ENCODE assay signal across 22 cellular contexts in genomic region chr11:47914743-47915142, GRCh38.
DNase-seq lines count a peak whose midpoint lies in the region; ATAC-seq and TF ChIP-seq lines count a peak whose summit lies in the region.
"Had no signal": no experiment of that assay in that cellular context is flagged by ENCODE, and none has a peak within 500 bp of the region (broad histone marks: within the 10 kb centered on the region; RNA-seq: fewer than 3 reads in every experiment).

No MANE protein-coding gene starts in this region.

- peak overlapping the region in 3 of 11 experiments; percentile 51 to 63 (median 59); a peak in 4 of 22 replicates for H3K9ac ChIP-seq in BLaER1 treated with 17β-estradiol and CSF1 and Interleukin-3, amounts not matched to agents 10 nM and 100 nM

- no peaks in the 10 kb centered on the region for H3K27me3 Mint-ChIP-seq in naive B cell
- no peaks in the 10 kb centered on the region for H3K27me3 Mint-ChIP-seq in activated T-cell treated with anti-CD3 and anti-CD28 coated beads, Interleukin-2, amount 50 U/mL, for 4 hours (ENCODE audit: low read depth)
- H3K27me3 Mint-ChIP-seq: activated CD4-positive, alpha-beta memory T cell treated with anti-CD3 and anti-CD28 coated beads for 36 hours; dendritic cell treated with granulocyte-macrophage colony-stimulating factor and Interleukin-4, amounts not matched to agents 40 ng/mL and 50 ng/mL, for 4 days had no signal

- no peaks in the 10 kb centered on the region for H4K20me1 ChIP-seq in BLaER1 treated with 17β-estradiol and CSF1 and Interleukin-3, amounts not matched to agents 10 nM and 100 nM
- no peaks in the 10 kb centered on the region for H4K20me1 ChIP-seq in osteoblast (ENCODE audit: insufficient read depth, low read length)

- H3K4me2 ChIP-seq in BLaER1 treated with 17β-estradiol and CSF1 and Interleukin-3, amounts not matched to agents 10 nM and 100 nM, result peak overlapping the region; percentile 32 to 93 (median 83); a peak in 21 of 22 replicates
- no peak overlapping the region for H3K4me2 ChIP-seq in osteoblast (ENCODE audit: insufficient read depth, low read length)

- DNase-seq in NCI-H1436 treated with DMSO at 0.1 percent for 48 hours (lab: John Stamatoyannopoulos, UW) (peak; percentile 31), amniotic epithelial cell (ENCODE audit: low read depth) (peak; percentile 57), naive B cell (no peak), activated gamma-delta T cell treated with Interleukin-2 at 50 U/mL for 16 hours (no peak), osteoblast (ENCODE audit: insufficient read length, low spot score, missing footprints) (no peak)
- no peak for DNase-seq in activated T-cell treated with anti-CD3 and anti-CD28 coated beads, Interleukin-2, amount 50 U/mL, for 4 hours
- DNase-seq: activated naive CD4-positive, alpha-beta T cell; amniotic stem cell; DND-41; NCI-H1105; NCI-H774; SHP77 treated with DMSO at 0.1 percent for 48 hours; WERI-Rb-1 had no signal

- H3K36me3 Mint-ChIP-seq in naive B cell, result no peaks in the 10 kb centered on the region
- no peaks in the 10 kb centered on the region for H3K36me3 Mint-ChIP-seq in activated T-cell treated with anti-CD3 and anti-CD28 coated beads, Interleukin-2, amount 50 U/mL, for 4 hours (ENCODE audit: insufficient read depth)
- H3K36me3 Mint-ChIP-seq: activated CD4-positive, alpha-beta memory T cell treated with anti-CD3 and anti-CD28 coated beads for 36 hours; naive thymus-derived CD4-positive, alpha-beta T cell had no signal

- H3K4me1 ChIP-seq in BLaER1 treated with 17β-estradiol and CSF1 and Interleukin-3, amounts not matched to agents 10 nM and 100 nM, result peaks cover 64 to 94% (median 72%) of the 10 kb centered on the region in 10 experiments
- H3K4me1 ChIP-seq in osteoblast (ENCODE audit: insufficient read depth, low read length), result peaks cover 17% of the 10 kb centered on the region

- peak overlapping the region in 6 of 11 experiments; percentile 73 to 85 (median 79); a peak in 12 of 22 replicates for H3K27ac ChIP-seq in BLaER1 treated with 17β-estradiol and CSF1 and Interleukin-3, amounts not matched to agents 10 nM and 100 nM
- H3K27ac ChIP-seq in osteoblast (ENCODE audit: low read depth, low read length), result no peak overlapping the region
- H3K27ac ChIP-seq: WERI-Rb-1 had no signal

- peak overlapping the region in 4 of 6 donors; percentile 33 to 81 (median 43) for H3K27ac Mint-ChIP-seq in naive B cell
- H3K27ac Mint-ChIP-seq: activated CD4-positive, alpha-beta memory T cell treated with anti-CD3 and anti-CD28 coated beads for 36 hours; dendritic cell treated with granulocyte-macrophage colony-stimulating factor and Interleukin-4, amounts not matched to agents 40 ng/mL and 50 ng/mL, for 4 days; T-helper 1 cell treated with Interleukin-12 subunit alpha and Interleukin-12 subunit beta and Interleukin-4 antibody, amounts not matched to agents 30 μg/mL and 1 μg/mL, for 36 hours had no signal

- H3K27me3 ChIP-seq in BLaER1 treated with 17β-estradiol and CSF1 and Interleukin-3, amounts not matched to agents 10 nM and 100 nM, result no peaks in the 10 kb centered on the region
- no peaks in the 10 kb centered on the region for H3K27me3 ChIP-seq in osteoblast (ENCODE audit: insufficient read depth, low read length)
- H3K27me3 ChIP-seq: cardiac muscle cell had no signal

- H3K9me3 Mint-ChIP-seq in naive B cell, result no peaks in the 10 kb centered on the region
- no peaks in the 10 kb centered on the region for H3K9me3 Mint-ChIP-seq in activated T-cell treated with anti-CD3 and anti-CD28 coated beads, Interleukin-2, amount 50 U/mL, for 4 hours
- H3K9me3 Mint-ChIP-seq: activated CD4-positive, alpha-beta memory T cell treated with anti-CD3 and anti-CD28 coated beads for 36 hours; dendritic cell treated with granulocyte-macrophage colony-stimulating factor and Interleukin-4, amounts not matched to agents 40 ng/mL and 50 ng/mL, for 4 days; naive thymus-derived CD4-positive, alpha-beta T cell; stimulated activated effector memory CD8-positive, alpha-beta T cell treated with anti-CD3 and anti-CD28 coated beads, Interleukin-12 subunit alpha, Interleukin-12 subunit beta, amount 100 ng/mL, for 72 hours; T-helper 1 cell treated with Interleukin-12 subunit alpha and Interleukin-12 subunit beta and Interleukin-4 antibody, amounts not matched to agents 30 μg/mL and 1 μg/mL, for 36 hours had no signal

- no peaks in the 10 kb centered on the region for H3K79me2 ChIP-seq in osteoblast (ENCODE audit: insufficient read depth, low read length)

- H3K4me3 Mint-ChIP-seq in naive B cell, result no peak overlapping the region
- no peak overlapping the region for H3K4me3 Mint-ChIP-seq in activated T-cell treated with anti-CD3 and anti-CD28 coated beads, Interleukin-2, amount 50 U/mL, for 4 hours
- H3K4me3 Mint-ChIP-seq: activated CD4-positive, alpha-beta memory T cell treated with anti-CD3 and anti-CD28 coated beads for 36 hours; dendritic cell treated with granulocyte-macrophage colony-stimulating factor and Interleukin-4, amounts not matched to agents 40 ng/mL and 50 ng/mL, for 4 days; stimulated activated effector memory CD8-positive, alpha-beta T cell treated with anti-CD3 and anti-CD28 coated beads, Interleukin-12 subunit alpha, Interleukin-12 subunit beta, amount 100 ng/mL, for 72 hours had no signal

- no peaks in the 10 kb centered on the region for H3K36me3 ChIP-seq in BLaER1 treated with 17β-estradiol and CSF1 and Interleukin-3, amounts not matched to agents 10 nM and 100 nM
- H3K36me3 ChIP-seq in osteoblast (ENCODE audit: insufficient read depth, low read length), result no peaks in the 10 kb centered on the region
- H3K36me3 ChIP-seq: cardiac muscle cell, WERI-Rb-1 had no signal

- H3K4me1 Mint-ChIP-seq in naive B cell, result peaks cover 55 to 74% (median 73%) of the 10 kb centered on the region in 3 donors
- H3K4me1 Mint-ChIP-seq in activated T-cell treated with anti-CD3 and anti-CD28 coated beads, Interleukin-2, amount 50 U/mL, for 4 hours (ENCODE audit: low read depth), result peaks cover 53% of the 10 kb centered on the region

- no peak for TF ChIP-seq CTCF in osteoblast (IDR thresholded peaks at IDR 0.05; ENCODE audit: extremely low read depth, low read depth, low read length)

- H3K4me3 ChIP-seq in BLaER1 treated with 17β-estradiol and CSF1 and Interleukin-3, amounts not matched to agents 10 nM and 100 nM, result no peak overlapping the region
- H3K4me3 ChIP-seq in osteoblast (ENCODE audit: insufficient read depth, low read length), result no peak overlapping the region
- H3K4me3 ChIP-seq: cardiac muscle cell had no signal

- no peak overlapping the region for H2AFZ ChIP-seq in osteoblast (ENCODE audit: low read length)

- ATAC-seq in naive B cell (ENCODE audit: low read depth in 2 of 2) (no peak), HG02973 (IDR thresholded peaks at IDR 0.05; ENCODE audit: unreplicated experiment) (no peak)
- ATAC-seq in activated T-cell treated with anti-CD3 and anti-CD28 coated beads, Interleukin-2, amount 50 U/mL, for 4 hours, result no peak
- ATAC-seq: naive thymus-derived CD4-positive, alpha-beta T cell; sciatic nerve had no signal

- peaks cover 0 to under 1% (median 0%) of the 10 kb centered on the region in 11 experiments; a peak in 1 of 22 replicates for H3K9me3 ChIP-seq in BLaER1 treated with 17β-estradiol and CSF1 and Interleukin-3, amounts not matched to agents 10 nM and 100 nM (replicated peaks in 1 of 11)
- H3K9me3 ChIP-seq in osteoblast (ENCODE audit: low read depth, low read length), result no peaks in the 10 kb centered on the region

Comparison
In these comparisons a context has a peak if more than half of its experiments do, and no peak if none do; other contexts are left out.
1. DNase-seq: peak in NCI-H1436 treated with DMSO at 0.1 percent for 48 hours (single experiment) and amniotic epithelial cell (single experiment); none in naive B cell (single experiment), activated gamma-delta T cell treated with Interleukin-2 at 50 U/mL for 16 hours (single experiment), osteoblast (single experiment) and activated T-cell treated with anti-CD3 and anti-CD28 coated beads, Interleukin-2, amount 50 U/mL, for 4 hours (single experiment).